Comparison of ENCODE assay signal across 2 cellular contexts in the genomic region with DNA sequence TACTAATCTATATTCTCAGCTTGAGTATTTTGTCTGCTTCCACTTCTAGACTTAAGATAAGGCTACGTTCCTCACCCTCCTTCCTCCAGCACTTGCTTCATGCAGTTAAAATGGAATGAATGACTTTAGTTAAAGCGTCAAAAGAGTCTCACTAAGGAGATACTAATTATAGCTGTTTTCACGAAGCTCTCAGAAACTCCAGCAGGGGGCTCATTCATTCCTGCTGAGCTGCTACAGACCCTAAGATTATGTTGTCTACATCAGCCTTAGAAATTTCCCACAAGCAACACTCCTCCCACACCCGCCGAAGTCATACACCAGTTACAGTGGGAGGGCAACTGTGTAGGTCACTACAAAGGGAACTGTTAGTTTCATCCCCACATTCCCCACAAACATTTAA.
TF ChIP-seq lines count a peak whose summit lies in the region.

No MANE protein-coding gene starts in this region.

TF ChIP-seq in HCT116, 20 proteins besides CTCF, POLR2A, EP300 and RAD21 (continued from another document):
- TF ChIP-seq, protein P1, sequence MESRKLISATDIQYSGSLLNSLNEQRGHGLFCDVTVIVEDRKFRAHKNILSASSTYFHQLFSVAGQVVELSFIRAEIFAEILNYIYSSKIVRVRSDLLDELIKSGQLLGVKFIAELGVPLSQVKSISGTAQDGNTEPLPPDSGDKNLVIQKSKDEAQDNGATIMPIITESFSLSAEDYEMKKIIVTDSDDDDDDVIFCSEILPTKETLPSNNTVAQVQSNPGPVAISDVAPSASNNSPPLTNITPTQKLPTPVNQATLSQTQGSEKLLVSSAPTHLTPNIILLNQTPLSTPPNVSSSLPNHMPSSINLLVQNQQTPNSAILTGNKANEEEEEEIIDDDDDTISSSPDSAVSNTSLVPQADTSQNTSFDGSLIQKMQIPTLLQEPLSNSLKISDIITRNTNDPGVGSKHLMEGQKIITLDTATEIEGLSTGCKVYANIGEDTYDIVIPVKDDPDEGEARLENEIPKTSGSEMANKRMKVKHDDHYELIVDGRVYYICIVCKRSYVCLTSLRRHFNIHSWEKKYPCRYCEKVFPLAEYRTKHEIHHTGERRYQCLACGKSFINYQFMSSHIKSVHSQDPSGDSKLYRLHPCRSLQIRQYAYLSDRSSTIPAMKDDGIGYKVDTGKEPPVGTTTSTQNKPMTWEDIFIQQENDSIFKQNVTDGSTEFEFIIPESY (IDR thresholded peaks at IDR 0.05; ENCODE audit: extremely low read depth, insufficient replicate concordance, low read length) = no peak
- TF ChIP-seq ZNF274 (IDR thresholded peaks at IDR 0.05; ENCODE audit: low read depth, low read length) (no peak), CBX3 (IDR thresholded peaks at IDR 0.05; ENCODE audit: low read depth) (no peak), EZH2 (IDR thresholded peaks at IDR 0.05) (no peak)

TF ChIP-seq in SK-N-SH treated with all-trans-retinoic acid at 6 μM for 48 hours, 23 proteins besides CTCF, POLR2A, EP300 and RAD21 (continued from another document):
- TF ChIP-seq, protein P2, sequence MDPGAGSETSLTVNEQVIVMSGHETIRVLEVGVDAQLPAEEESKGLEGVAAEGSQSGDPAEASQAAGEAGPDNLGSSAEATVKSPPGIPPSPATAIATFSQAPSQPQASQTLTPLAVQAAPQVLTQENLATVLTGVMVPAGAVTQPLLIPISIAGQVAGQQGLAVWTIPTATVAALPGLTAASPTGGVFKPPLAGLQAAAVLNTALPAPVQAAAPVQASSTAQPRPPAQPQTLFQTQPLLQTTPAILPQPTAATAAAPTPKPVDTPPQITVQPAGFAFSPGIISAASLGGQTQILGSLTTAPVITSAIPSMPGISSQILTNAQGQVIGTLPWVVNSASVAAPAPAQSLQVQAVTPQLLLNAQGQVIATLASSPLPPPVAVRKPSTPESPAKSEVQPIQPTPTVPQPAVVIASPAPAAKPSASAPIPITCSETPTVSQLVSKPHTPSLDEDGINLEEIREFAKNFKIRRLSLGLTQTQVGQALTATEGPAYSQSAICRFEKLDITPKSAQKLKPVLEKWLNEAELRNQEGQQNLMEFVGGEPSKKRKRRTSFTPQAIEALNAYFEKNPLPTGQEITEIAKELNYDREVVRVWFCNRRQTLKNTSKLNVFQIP (CRISPR knock-in tag; IDR thresholded peaks at IDR 0.05; ENCODE audit: borderline replicate concordance, low read depth) = no peak
- TF ChIP-seq ESRRG (CRISPR knock-in tag; IDR thresholded peaks at IDR 0.05) (no peak), ZFP3 (CRISPR knock-in tag; IDR thresholded peaks at IDR 0.05) (no peak), GLIS3 (CRISPR knock-in tag; IDR thresholded peaks at IDR 0.05) (no peak), BACH2 (CRISPR knock-in tag; IDR thresholded peaks at IDR 0.05; ENCODE audit: borderline replicate concordance) (no peak)
- TF ChIP-seq, protein P3, sequence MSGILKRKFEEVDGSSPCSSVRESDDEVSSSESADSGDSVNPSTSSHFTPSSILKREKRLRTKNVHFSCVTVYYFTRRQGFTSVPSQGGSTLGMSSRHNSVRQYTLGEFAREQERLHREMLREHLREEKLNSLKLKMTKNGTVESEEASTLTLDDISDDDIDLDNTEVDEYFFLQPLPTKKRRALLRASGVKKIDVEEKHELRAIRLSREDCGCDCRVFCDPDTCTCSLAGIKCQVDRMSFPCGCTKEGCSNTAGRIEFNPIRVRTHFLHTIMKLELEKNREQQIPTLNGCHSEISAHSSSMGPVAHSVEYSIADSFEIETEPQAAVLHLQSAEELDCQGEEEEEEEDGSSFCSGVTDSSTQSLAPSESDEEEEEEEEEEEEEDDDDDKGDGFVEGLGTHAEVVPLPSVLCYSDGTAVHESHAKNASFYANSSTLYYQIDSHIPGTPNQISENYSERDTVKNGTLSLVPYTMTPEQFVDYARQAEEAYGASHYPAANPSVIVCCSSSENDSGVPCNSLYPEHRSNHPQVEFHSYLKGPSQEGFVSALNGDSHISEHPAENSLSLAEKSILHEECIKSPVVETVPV (CRISPR knock-in tag; IDR thresholded peaks at IDR 0.05) = no peak
- TF ChIP-seq, protein P4, sequence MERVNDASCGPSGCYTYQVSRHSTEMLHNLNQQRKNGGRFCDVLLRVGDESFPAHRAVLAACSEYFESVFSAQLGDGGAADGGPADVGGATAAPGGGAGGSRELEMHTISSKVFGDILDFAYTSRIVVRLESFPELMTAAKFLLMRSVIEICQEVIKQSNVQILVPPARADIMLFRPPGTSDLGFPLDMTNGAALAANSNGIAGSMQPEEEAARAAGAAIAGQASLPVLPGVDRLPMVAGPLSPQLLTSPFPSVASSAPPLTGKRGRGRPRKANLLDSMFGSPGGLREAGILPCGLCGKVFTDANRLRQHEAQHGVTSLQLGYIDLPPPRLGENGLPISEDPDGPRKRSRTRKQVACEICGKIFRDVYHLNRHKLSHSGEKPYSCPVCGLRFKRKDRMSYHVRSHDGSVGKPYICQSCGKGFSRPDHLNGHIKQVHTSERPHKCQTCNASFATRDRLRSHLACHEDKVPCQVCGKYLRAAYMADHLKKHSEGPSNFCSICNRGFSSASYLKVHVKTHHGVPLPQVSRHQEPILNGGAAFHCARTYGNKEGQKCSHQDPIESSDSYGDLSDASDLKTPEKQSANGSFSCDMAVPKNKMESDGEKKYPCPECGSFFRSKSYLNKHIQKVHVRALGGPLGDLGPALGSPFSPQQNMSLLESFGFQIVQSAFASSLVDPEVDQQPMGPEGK (CRISPR knock-in tag; IDR thresholded peaks at IDR 0.05; ENCODE audit: borderline replicate concordance) = no peak
